ENCODE assay signal across 10 cellular contexts in the genomic region with DNA sequence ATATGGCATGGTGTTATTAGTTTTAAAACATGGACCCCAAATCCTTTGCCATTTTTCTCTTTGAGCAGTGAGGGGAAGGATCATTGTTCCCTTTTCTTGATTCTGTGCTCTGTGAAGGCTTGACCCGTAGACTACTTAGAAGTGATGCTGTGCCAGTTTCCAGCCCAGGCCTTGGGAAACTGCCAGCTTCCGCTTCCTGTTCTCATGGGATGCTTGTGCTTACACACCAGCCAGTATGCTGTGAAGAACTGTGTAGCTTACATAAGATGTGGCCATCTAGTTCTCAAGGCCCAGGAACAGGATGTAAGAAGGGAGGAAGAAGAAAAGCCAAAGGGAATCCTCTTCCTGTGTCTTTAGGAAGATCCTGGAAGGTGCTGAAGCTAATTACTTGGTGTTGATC.
DNase-seq lines count a peak whose midpoint lies in the region; FAIRE-seq and TF ChIP-seq lines count a peak whose summit lies in the region.
"Had no signal": no experiment of that assay in that cellular context is flagged by ENCODE, and none has a peak within 500 bp of the region (broad histone marks: within the 10 kb centered on the region; RNA-seq: fewer than 3 reads in every experiment).

No MANE protein-coding gene starts in this region.

- BruUV-seq in endothelial cell of umbilical vein (replicated peaks; lab: Mats Ljungman, UMichigan): no TSS peak

- H3K27ac ChIP-seq in endothelial cell of umbilical vein (ENCODE audit: insufficient read depth, low read depth, low read length) (no peak overlapping the region), mesenchymal stem cell (ENCODE audit: low read length, poor library complexity, severe bottlenecking) (no peak overlapping the region)

- H3K23ac ChIP-seq in mesenchymal stem cell (ENCODE audit: low read length in 2 of 2): no peak overlapping the region

- no peak overlapping the region for H2AK5ac ChIP-seq in mesenchymal stem cell (ENCODE audit: low read length, severe bottlenecking)

- intact Hi-C loops in endothelial cell of umbilical vein (cut with micrococcal nuclease): no loop called here

- H3K27me3 ChIP-seq in endothelial cell of umbilical vein (ENCODE audit: control insufficient read depth in 2 of 2, insufficient read depth in 2 of 2, low read length in 2 of 2) (no peaks in the 10 kb centered on the region), mesenchymal stem cell (ENCODE audit: control insufficient read depth in 1 of 2, insufficient read depth in 1 of 2, low read length in 2 of 2) (no peaks in the 10 kb centered on the region), H7 (ENCODE audit: control insufficient read depth, insufficient read depth, low read length) (no peaks in the 10 kb centered on the region)
- H3K27me3 ChIP-seq: BE2C had no signal

- H2AFZ ChIP-seq in endothelial cell of umbilical vein (ENCODE audit: low read depth, low read length) (no peak overlapping the region), mesenchymal stem cell (ENCODE audit: low read depth, low read length) (no peak overlapping the region)

- H3K9me1 ChIP-seq in endothelial cell of umbilical vein (replicated peaks; ENCODE audit: control insufficient read depth, extremely low read depth, insufficient read depth, low read length): no peaks in the 10 kb centered on the region

- no peaks in the 10 kb centered on the region for H4K20me1 ChIP-seq in endothelial cell of umbilical vein (replicated peaks; ENCODE audit: control insufficient read depth, extremely low read depth, insufficient read depth, low read length)

- no peaks in the 10 kb centered on the region for H3K79me2 ChIP-seq in endothelial cell of umbilical vein (ENCODE audit: control insufficient read depth, insufficient read depth, low read length)

- H3K9me3 ChIP-seq in endothelial cell of umbilical vein (replicated peaks; ENCODE audit: control insufficient read depth, insufficient read depth, low read length) (no peaks in the 10 kb centered on the region), mesenchymal stem cell (ENCODE audit: control insufficient read depth, low read length) (no peaks in the 10 kb centered on the region)
- H3K9me3 ChIP-seq: BE2C had no signal

- peaks cover 12% of the 10 kb centered on the region for H3K79me1 ChIP-seq in mesenchymal stem cell (replicated peaks; ENCODE audit: low read length, poor library complexity, severe bottlenecking)

- whole genome bisulfite sequencing in mesenchymal stem cell: 93% methylated on average over 2 of the region's 2 CpGs

- H3K9ac ChIP-seq in endothelial cell of umbilical vein (replicated peaks; ENCODE audit: extremely low read depth, insufficient read depth, low read length) (no peak overlapping the region), mesenchymal stem cell (ENCODE audit: low read length) (no peak overlapping the region)

- H3K4me1 ChIP-seq in endothelial cell of umbilical vein (ENCODE audit: control insufficient read depth, extremely low read depth, insufficient read depth, low read length) (peaks cover 9% of the 10 kb centered on the region), mesenchymal stem cell (ENCODE audit: control insufficient read depth, insufficient read depth, low read depth, low read length) (peaks cover 6% of the 10 kb centered on the region)

- no peak overlapping the region for H4K8ac ChIP-seq in mesenchymal stem cell (ENCODE audit: low read length)

- dilution Hi-C loops in endothelial cell of umbilical vein (cut with MboI; ENCODE audit: extremely low pct_ligation_motif_present, low sequenced_read_pairs): no loop called here

- H3K4me2 ChIP-seq in endothelial cell of umbilical vein (ENCODE audit: insufficient read depth, low read length): no peak overlapping the region
- no peak overlapping the region for H3K4me2 ChIP-seq in mesenchymal stem cell (ENCODE audit: low read length, poor library complexity, severe bottlenecking)

- no peak overlapping the region for H3K4me3 ChIP-seq in endothelial cell of umbilical vein (replicated peaks in 1 of 3; ENCODE audit: insufficient read depth in 1 of 3, low read depth in 1 of 3, low read length in 3 of 3)
- H3K4me3 ChIP-seq in mesenchymal stem cell (ENCODE audit: insufficient read depth in 1 of 2, low read depth in 1 of 2, low read length in 2 of 2): no peak overlapping the region
- no peak overlapping the region for H3K4me3 ChIP-seq in H7 (ENCODE audit: insufficient read depth, low read depth, low read length)

- POLR2A ChIA-PET in endothelial cell of umbilical vein (lab: Charles Lee): no interaction called here

- H4K91ac ChIP-seq in mesenchymal stem cell (ENCODE audit: low read length): no peak overlapping the region

- DNase-seq in A172 (ENCODE audit: low spot score) (peak; percentile 66), MV-4-11 (lab: John Stamatoyannopoulos, UW) (peak; percentile 91), endothelial cell of umbilical vein (ENCODE audit: low read depth, low spot score) (peak; percentile 93), mesenchymal stem cell (peak; percentile 51), H7 (no peak), NCI-H774 (lab: John Stamatoyannopoulos, UW) (no peak)
- no peak for DNase-seq in activated naive CD4-positive, alpha-beta T cell treated with Interleukin-2 at 50 U/mL for 16 hours
- no peak for DNase-seq in stimulated activated CD4-positive, alpha-beta T cell treated with anti-CD3 and anti-CD28 coated beads, Interleukin-15, amount 100 ng/mL, for 24 hours
- DNase-seq: BE2C, NCI-H146 had no signal

- H3K4ac ChIP-seq in mesenchymal stem cell (ENCODE audit: low read depth in 1 of 2, low read length in 2 of 2): no peak overlapping the region

- TF ChIP-seq POLR2A in endothelial cell of umbilical vein (IDR thresholded peaks at IDR 0.05; ENCODE audit: low read depth, low read length): no peak

- H2BK15ac ChIP-seq in mesenchymal stem cell (ENCODE audit: low read depth, poor library complexity, severe bottlenecking): no peak overlapping the region

- H3K18ac ChIP-seq in mesenchymal stem cell (ENCODE audit: low read depth in 1 of 2, low read length in 2 of 2): no peak overlapping the region

- no peak for TF ChIP-seq CTCF in endothelial cell of umbilical vein (IDR thresholded peaks at IDR 0.05; ENCODE audit: extremely low read depth in 1 of 2, insufficient read depth in 1 of 2, low read depth in 1 of 2, low read length in 2 of 2)

- peak; percentile 75 for FAIRE-seq in endothelial cell of umbilical vein (lab: Jason Lieb, UNC)

- no peak overlapping the region for H2BK120ac ChIP-seq in mesenchymal stem cell (ENCODE audit: low read depth, low read length)

- no peak overlapping the region for H2BK5ac ChIP-seq in mesenchymal stem cell (ENCODE audit: low read depth, low read length, poor library complexity, severe bottlenecking)

- CTCF ChIA-PET in endothelial cell of umbilical vein (lab: Charles Lee): interaction anchor here (0.9 kb wide), 1 partner anchor 35 kb away, joined by 3 read pairs; no protein-coding TSS in a partner anchor

- H3K14ac ChIP-seq in mesenchymal stem cell (ENCODE audit: low read length in 2 of 2): no peak overlapping the region

- no peak overlapping the region for H2BK12ac ChIP-seq in mesenchymal stem cell (ENCODE audit: low read length in 2 of 2)

- H3K36me3 ChIP-seq in endothelial cell of umbilical vein (ENCODE audit: control insufficient read depth in 2 of 2, extremely low read depth in 1 of 2, insufficient read depth in 2 of 2, low read length in 2 of 2) (no peaks in the 10 kb centered on the region), mesenchymal stem cell (ENCODE audit: control insufficient read depth in 1 of 2, insufficient read depth in 2 of 2, low read depth in 1 of 2, low read length in 2 of 2) (peaks cover 7 to 33% of the 10 kb centered on the region in 2 experiments), H7 (replicated peaks; ENCODE audit: control insufficient read depth, insufficient read depth, low read length) (peaks cover 3% of the 10 kb centered on the region)
- H3K36me3 ChIP-seq: BE2C had no signal

TF ChIP-seq in endothelial cell of umbilical vein, 7 proteins besides CTCF, POLR2A, EP300 and RAD21:
- no peak for TF ChIP-seq FOS (IDR thresholded peaks at IDR 0.05; ENCODE audit: borderline replicate concordance, insufficient read depth, low read length)
- no peak for TF ChIP-seq EZH2 (IDR thresholded peaks at IDR 0.05; ENCODE audit: borderline replicate concordance, low read depth, low read length, severe bottlenecking)
- TF ChIP-seq, protein P1, sequence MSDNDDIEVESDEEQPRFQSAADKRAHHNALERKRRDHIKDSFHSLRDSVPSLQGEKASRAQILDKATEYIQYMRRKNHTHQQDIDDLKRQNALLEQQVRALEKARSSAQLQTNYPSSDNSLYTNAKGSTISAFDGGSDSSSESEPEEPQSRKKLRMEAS (IDR thresholded peaks at IDR 0.05; ENCODE audit: insufficient read depth, insufficient read length): no peak
- TF ChIP-seq JUN (IDR thresholded peaks at IDR 0.05; ENCODE audit: borderline replicate concordance, insufficient read depth, insufficient read length, low read depth): no peak
- no peak for TF ChIP-seq MYC (IDR thresholded peaks at IDR 0.05; ENCODE audit: low read depth, low read length)
- TF ChIP-seq POLR2AphosphoS5 (IDR thresholded peaks at IDR 0.05; ENCODE audit: insufficient read depth, low read depth, low read length): no peak
- TF ChIP-seq GATA2 (IDR thresholded peaks at IDR 0.05; ENCODE audit: insufficient read depth, insufficient read length, low read depth, low read length): no peak

Comparison
In these comparisons a context has a peak if more than half of its experiments do, and no peak if none do; other contexts are left out.
1. DNase-seq: peak in A172 (single experiment), MV-4-11 (single experiment), endothelial cell of umbilical vein (single experiment) and mesenchymal stem cell (single experiment); none in activated naive CD4-positive, alpha-beta T cell treated with Interleukin-2 at 50 U/mL for 16 hours (single experiment), stimulated activated CD4-positive, alpha-beta T cell treated with anti-CD3 and anti-CD28 coated beads, Interleukin-15, amount 100 ng/mL, for 24 hours (single experiment), H7 (single experiment) and NCI-H774 (single experiment).